ENCODE assay signal across 8 cellular contexts in the genomic region with DNA sequence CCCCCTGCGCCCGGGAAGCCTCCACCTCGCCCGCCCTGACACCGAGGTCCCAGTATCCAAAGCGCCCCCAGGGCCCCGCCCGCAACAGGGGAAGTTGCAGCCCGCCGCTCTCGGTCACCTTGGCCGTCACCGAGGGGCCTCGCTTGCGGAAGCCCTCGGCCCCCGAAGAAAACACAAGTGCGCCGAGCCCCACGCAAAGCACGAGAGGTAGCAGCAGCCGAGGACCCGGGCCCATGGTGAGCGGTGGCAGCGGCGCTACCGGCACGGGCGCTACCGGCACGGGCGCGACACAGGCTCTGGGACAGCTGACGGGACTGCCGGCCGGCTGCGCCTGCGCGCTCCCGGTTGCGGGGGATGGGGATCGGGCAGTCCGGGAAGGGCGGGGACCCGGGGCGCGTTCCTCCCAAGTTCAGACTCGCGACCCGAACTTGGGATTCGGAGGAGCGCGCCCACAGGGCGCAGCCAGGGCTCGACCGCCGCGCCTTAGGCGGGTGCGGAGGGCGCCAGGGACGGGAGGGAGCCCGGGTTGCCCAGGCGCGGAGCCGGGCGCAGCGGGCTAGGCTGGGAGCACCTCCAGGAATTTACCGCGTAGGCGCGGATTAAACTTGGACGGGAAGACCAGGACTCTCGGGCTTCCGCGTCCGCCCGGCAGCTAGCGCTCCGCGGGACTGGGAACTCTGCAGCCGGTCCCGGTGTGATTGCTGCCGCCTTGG. TPM values are rescaled to one million over a fixed set of nuclear protein-coding genes. Genes with fewer than 3 reads are reported as not detected.
DNase-seq lines count a peak whose midpoint lies in the region; ATAC-seq and TF ChIP-seq lines count a peak whose summit lies in the region.

Gene PPIC, minus strand, starts transcription at position 335 of the 713 bp plus-strand sequence. Its CDS starts 100 bp downstream, at position 235.

- H3K4me3 ChIP-seq in trophoblast cell (ENCODE audit: low read depth, low read length) = peak within 1 kb of the TSS; percentile 92

- H3K9ac ChIP-seq in trophoblast cell (ENCODE audit: low read length) = peak within 1 kb of the TSS; percentile 84

- peak within 1 kb of the TSS; percentile 73 for H2BK120ac ChIP-seq in trophoblast cell (ENCODE audit: insufficient read depth, low read length, poor library complexity)

- peak within 1 kb of the TSS; percentile 78 for H3K4me2 ChIP-seq in trophoblast cell (ENCODE audit: low read length)

- peak within 1 kb of the TSS; percentile 26 for H2BK12ac ChIP-seq in trophoblast cell (ENCODE audit: low read length)

- intact Hi-C loops in left ventricle myocardium superior (cut with micrococcal nuclease) = no loop called here

- no peak for TF ChIP-seq CTCF in GM13976 (IDR thresholded peaks at IDR 0.05; ENCODE audit: borderline replicate concordance, control extremely low read depth, extremely low read depth, insufficient read depth, missing control alignments)

- WGBS in trophoblast cell (ENCODE audit: extremely low coverage, insufficient coverage, insufficient read length) = no CpG with 5 or more reads among the region's 84 CpGs

- H3K4ac ChIP-seq in trophoblast cell (ENCODE audit: low read depth, low read length) = peak within 1 kb of the TSS; percentile 61

- in situ Hi-C loops in GM13976 (cut with MboI; ENCODE audit: low sequenced_read_pairs, unreplicated experiment) = no loop called here

- peak within 1 kb of the TSS; percentile 54 for H2BK5ac ChIP-seq in trophoblast cell (ENCODE audit: low read depth, low read length, poor library complexity)

- peaks cover 10% of the 10 kb centered on the region for H3K79me2 ChIP-seq in trophoblast cell (ENCODE audit: control insufficient read depth, insufficient read depth, low read length, poor library complexity)

- H3K14ac ChIP-seq in trophoblast cell (ENCODE audit: low read length) = peak within 1 kb of the TSS; percentile 85

- H3K36me3 ChIP-seq in trophoblast cell (ENCODE audit: control insufficient read depth in 1 of 2, insufficient read depth in 2 of 2, low read length in 2 of 2) = no peaks in the 10 kb centered on the region

- peaks cover 0 to 4% of the 10 kb centered on the region in 2 experiments for H3K4me1 ChIP-seq in trophoblast cell (ENCODE audit: control insufficient read depth in 1 of 2, insufficient read depth in 2 of 2, low read length in 2 of 2)

- H4K8ac ChIP-seq in trophoblast cell (ENCODE audit: low read depth, low read length) = peak within 1 kb of the TSS; percentile 86

- H4K91ac ChIP-seq in trophoblast cell (ENCODE audit: low read depth, low read length) = peak within 1 kb of the TSS; percentile 77

- no peaks in the 10 kb centered on the region for H3K27me3 ChIP-seq in trophoblast cell (ENCODE audit: insufficient read depth, low read length)

- H3K18ac ChIP-seq in trophoblast cell (ENCODE audit: low read length) = peak within 1 kb of the TSS; percentile 88

- no peaks in the 10 kb centered on the region for H3K9me3 ChIP-seq in trophoblast cell (ENCODE audit: insufficient read depth, low read depth, low read length)

- H3K27ac ChIP-seq in trophoblast cell (ENCODE audit: low read depth, low read length) = peak within 1 kb of the TSS; percentile 60

- peak; percentile 49 for ATAC-seq in HG02884 (IDR thresholded peaks at IDR 0.05; ENCODE audit: unreplicated experiment)
- peak; percentile 97 for ATAC-seq in left ventricle myocardium superior

- no peak within 1 kb of the TSS for H2AK5ac ChIP-seq in trophoblast cell (ENCODE audit: low read length)

- DNase-seq in Ammon's horn (ENCODE audit: low spot score) = peak; percentile 47
- peak; percentile 60 for DNase-seq in GM13976 (ENCODE audit: low spot score)
- DNase-seq in NCI-H526 treated with DMSO at 0.1 percent for 48 hours (lab: John Stamatoyannopoulos, UW) = peak; percentile 8
- peak; percentile 94 for DNase-seq in astrocyte of the hippocampus (ENCODE audit: low read depth, low spot score)
- DNase-seq in left ventricle myocardium superior = peak; percentile 94
- DNase-seq in trophoblast cell = peak; percentile 69 to 70
- DNase-seq in DMS79 treated with DMSO at 0.1 percent for 48 hours (lab: John Stamatoyannopoulos, UW) = no peak

- peak within 1 kb of the TSS; percentile 96 for H2AFZ ChIP-seq in trophoblast cell (ENCODE audit: insufficient read depth, low read length, poor library complexity)

- peaks cover 14% of the 10 kb centered on the region for H3K79me1 ChIP-seq in trophoblast cell (ENCODE audit: low read length)

- H4K12ac ChIP-seq in trophoblast cell (ENCODE audit: low read depth, low read length) = peak within 1 kb of the TSS; percentile 88

- H3K23ac ChIP-seq in trophoblast cell (ENCODE audit: low read length) = no peak within 1 kb of the TSS

RNA-seq across cellular contexts. Expression of gene PPIC, which starts in this region (rescaled TPM):
- 52.2 TPM for total RNA-seq in left ventricle myocardium superior
- 37.1 and 38.1 TPM in 2 replicates for polyA plus RNA-seq in trophoblast cell (2013)
